ENCODE assay signal across 24 cellular contexts in genomic region chr11:2002807-2003206, GRCh38. TPM values are rescaled to one million over a fixed set of nuclear protein-coding genes. Genes with fewer than 3 reads are reported as not detected.
DNase-seq lines count a peak whose midpoint lies in the region; ATAC-seq, FAIRE-seq and TF ChIP-seq lines count a peak whose summit lies in the region.
"Had no signal": no experiment of that assay in that cellular context is flagged by ENCODE, and none has a peak within 500 bp of the region (broad histone marks: within the 10 kb centered on the region; RNA-seq: fewer than 3 reads in every experiment).

No MANE protein-coding gene starts in this region.

- intact Hi-C loops in heart right ventricle (cut with DNase I), result no loop called here
- intact Hi-C loops in activated CD8-positive, alpha-beta T cell treated with anti-CD3 and anti-CD28 coated beads for 36 hours (cut with micrococcal nuclease), result no loop called here
- intact Hi-C loops in lower lobe of right lung (cut with DNase I), result no loop called here

- peak; percentile 92 for FAIRE-seq in urothelium cell line (lab: Jason Lieb, UNC)

- no peak overlapping the region for H3K4me3 ChIP-seq in heart right ventricle
- no peak overlapping the region for H3K4me3 ChIP-seq in right atrium auricular region
- no peak overlapping the region for H3K4me3 ChIP-seq in lower lobe of right lung
- H3K4me3 ChIP-seq: gastrocnemius medialis, PC-9, transverse colon had no signal

- WGBS in heart right ventricle, 2 donors, result no CpG with 5 or more reads among the region's 19 CpGs

- H3K27ac Mint-ChIP-seq in activated CD8-positive, alpha-beta T cell treated with anti-CD3 and anti-CD28 coated beads for 36 hours, result no peak overlapping the region
- H3K27ac Mint-ChIP-seq: stimulated activated naive CD8-positive, alpha-beta T cell treated with anti-CD3 and anti-CD28 coated beads, Interleukin-15, Interleukin-2, amounts not matched to agents 100 ng/mL and 50 ng/mL, for 24 hours had no signal

- H3K4me1 ChIP-seq in heart right ventricle (no peaks in the 10 kb centered on the region), right atrium auricular region (no peaks in the 10 kb centered on the region), lower lobe of right lung (no peaks in the 10 kb centered on the region)
- H3K4me1 ChIP-seq: gastrocnemius medialis, transverse colon had no signal

- no peak overlapping the region for H3K4me3 Mint-ChIP-seq in activated CD8-positive, alpha-beta T cell treated with anti-CD3 and anti-CD28 coated beads for 36 hours
- H3K4me3 Mint-ChIP-seq: stimulated activated naive CD8-positive, alpha-beta T cell treated with anti-CD3 and anti-CD28 coated beads, Interleukin-15, Interleukin-2, amounts not matched to agents 100 ng/mL and 50 ng/mL, for 24 hours had no signal

- H3K27me3 Mint-ChIP-seq in activated CD8-positive, alpha-beta T cell treated with anti-CD3 and anti-CD28 coated beads for 36 hours, result no peaks in the 10 kb centered on the region
- H3K27me3 Mint-ChIP-seq: stimulated activated naive CD8-positive, alpha-beta T cell treated with anti-CD3 and anti-CD28 coated beads, Interleukin-15, Interleukin-2, amounts not matched to agents 100 ng/mL and 50 ng/mL, for 24 hours had no signal

- ATAC-seq in heart right ventricle (peak in 6 of 8 donors; percentile 30 to 52 (median 40)), lower lobe of right lung (peak; percentile 63 to 64)
- ATAC-seq in activated CD8-positive, alpha-beta T cell treated with anti-CD3 and anti-CD28 coated beads for 36 hours, result peak; percentile 76
- ATAC-seq: gastrocnemius medialis had no signal

- H3K9me3 ChIP-seq in heart right ventricle (no peaks in the 10 kb centered on the region), right atrium auricular region (no peaks in the 10 kb centered on the region), lower lobe of right lung (no peaks in the 10 kb centered on the region)
- H3K9me3 ChIP-seq: gastrocnemius medialis, transverse colon had no signal

- H3K9me3 Mint-ChIP-seq in activated CD8-positive, alpha-beta T cell treated with anti-CD3 and anti-CD28 coated beads for 36 hours, result no peaks in the 10 kb centered on the region
- H3K9me3 Mint-ChIP-seq: stimulated activated naive CD8-positive, alpha-beta T cell treated with anti-CD3 and anti-CD28 coated beads, Interleukin-15, Interleukin-2, amounts not matched to agents 100 ng/mL and 50 ng/mL, for 24 hours had no signal

- H3K36me3 ChIP-seq in heart right ventricle (no peaks in the 10 kb centered on the region), right atrium auricular region (no peaks in the 10 kb centered on the region), lower lobe of right lung (no peaks in the 10 kb centered on the region)
- H3K36me3 ChIP-seq: gastrocnemius medialis, transverse colon had no signal

- TF ChIP-seq CTCF in heart right ventricle (IDR thresholded peaks at IDR 0.05) (no peak), right atrium auricular region (IDR thresholded peaks at IDR 0.05) (no peak), lower lobe of right lung (IDR thresholded peaks at IDR 0.05) (no peak)
- TF ChIP-seq CTCF in activated CD8-positive, alpha-beta T cell treated with anti-CD3 and anti-CD28 coated beads for 36 hours (IDR thresholded peaks at IDR 0.05), result no peak

- CTCF ChIA-PET in activated CD8-positive, alpha-beta T cell treated with anti-CD3 and anti-CD28 coated beads for 36 hours (lab: Charles Lee), result interaction anchor here (1.0 to 5.5 kb wide), 10 partner anchors 49 to 429 kb away, joined by 3 to 74 read pairs (median 11); partner anchors contain the start of genes PRR33, SYT8 and TNNI2

- H3K27ac ChIP-seq in heart right ventricle, result no peak overlapping the region
- H3K27ac ChIP-seq in right atrium auricular region, result no peak overlapping the region
- H3K27ac ChIP-seq in lower lobe of right lung, result no peak overlapping the region
- H3K27ac ChIP-seq: gastrocnemius medialis, PC-9, transverse colon had no signal

- no peaks in the 10 kb centered on the region for H3K36me3 Mint-ChIP-seq in activated CD8-positive, alpha-beta T cell treated with anti-CD3 and anti-CD28 coated beads for 36 hours (ENCODE audit: low read depth)

- H3K27me3 ChIP-seq in heart right ventricle, result no peaks in the 10 kb centered on the region
- no peaks in the 10 kb centered on the region for H3K27me3 ChIP-seq in right atrium auricular region
- no peaks in the 10 kb centered on the region for H3K27me3 ChIP-seq in lower lobe of right lung (ENCODE audit: low read depth)
- H3K27me3 ChIP-seq: gastrocnemius medialis, transverse colon had no signal

- H3K4me1 Mint-ChIP-seq in activated CD8-positive, alpha-beta T cell treated with anti-CD3 and anti-CD28 coated beads for 36 hours (ENCODE audit: low read depth), result no peaks in the 10 kb centered on the region

- POLR2A ChIA-PET in activated CD8-positive, alpha-beta T cell treated with anti-CD3 and anti-CD28 coated beads for 36 hours (lab: Charles Lee), result no interaction called here

- DNase-seq in heart right ventricle (no peak), right atrium auricular region (ENCODE audit: low spot score) (no peak), lower lobe of right lung (no peak), urothelium cell line (ENCODE audit: low spot score) (no peak), T-helper 1 cell (no peak), 8988T (no peak), NCI-H1694 (lab: John Stamatoyannopoulos, UW) (no peak)
- no peak for DNase-seq in activated CD8-positive, alpha-beta T cell treated with anti-CD3 and anti-CD28 coated beads for 36 hours
- DNase-seq: activated CD4-positive, CD25-positive, alpha-beta regulatory T cell treated with anti-CD3 and anti-CD28 coated beads, Interleukin-2, amount 50 U/mL, for 72 hours; activated effector memory CD4-positive, alpha-beta T cell treated with Interleukin-2 at 50 U/mL for 16 hours; central memory CD4-positive, alpha-beta T cell; gastrocnemius medialis; islet precursor cell; Kasumi-1; mesendoderm; NCI-H1048; NCI-H2029; PC-9; posterior cingulate gyrus; stimulated activated CD4-positive, alpha-beta T cell treated with anti-CD3 and anti-CD28 coated beads, Interleukin-2, amount 100 ng/mL, for 24 hours; T-helper 9 cell; transverse colon had no signal

RNA-seq across cellular contexts. Expression of gene H19, which starts 5.2 kb away (rescaled TPM):
- total RNA-seq in heart right ventricle (1,000 to 10,000 TPM in 2 of 10 donors, 100 to 1,000 TPM in 8; 235 to 1,965 (median 391) TPM), right atrium auricular region (100 to 1,000 TPM; 449 to 551 TPM), lower lobe of right lung (87.6 TPM)
- 1,000 to 10,000 TPM in 1 of 2 donors, 100 to 1,000 TPM in 1; 653 to 1,642 TPM for polyA plus RNA-seq in heart right ventricle
- total RNA-seq in activated CD8-positive, alpha-beta T cell treated with anti-CD3 and anti-CD28 coated beads for 36 hours, result not detected
- polyA plus RNA-seq: neural cell had no signal

RNA-seq across cellular contexts. Expression of gene MRPL23, which starts 55.7 kb away (rescaled TPM):
- 10 to 100 TPM; 45.9 to 95.8 (median 74.2) TPM for total RNA-seq in heart right ventricle
- 100 to 1,000 TPM; 225 to 356 TPM for polyA plus RNA-seq in heart right ventricle
- total RNA-seq in right atrium auricular region, result 100 to 1,000 TPM; 128 to 210 TPM
- total RNA-seq in activated CD8-positive, alpha-beta T cell treated with anti-CD3 and anti-CD28 coated beads for 36 hours, result 100 to 1,000 TPM; 134 to 145 TPM
- total RNA-seq in lower lobe of right lung, result 59.2 TPM

Comparison
In these comparisons a context has a peak if more than half of its experiments do, and no peak if none do; other contexts are left out.
1. RNA of gene H19, which starts 5.2 kb away (total RNA-seq): 449 to 551 TPM in right atrium auricular region, 235 to 1,965 TPM in heart right ventricle and 87.6 TPM in lower lobe of right lung (single experiment); not detected in activated CD8-positive, alpha-beta T cell treated with anti-CD3 and anti-CD28 coated beads for 36 hours; every median in the first group is over 10 times any median in the second.
2. Peak in every context shown above with its lines, with median percentiles within 50 percentile points of each other: ATAC-seq.